ENCODE assay signal across 12 cellular contexts in the genomic region with DNA sequence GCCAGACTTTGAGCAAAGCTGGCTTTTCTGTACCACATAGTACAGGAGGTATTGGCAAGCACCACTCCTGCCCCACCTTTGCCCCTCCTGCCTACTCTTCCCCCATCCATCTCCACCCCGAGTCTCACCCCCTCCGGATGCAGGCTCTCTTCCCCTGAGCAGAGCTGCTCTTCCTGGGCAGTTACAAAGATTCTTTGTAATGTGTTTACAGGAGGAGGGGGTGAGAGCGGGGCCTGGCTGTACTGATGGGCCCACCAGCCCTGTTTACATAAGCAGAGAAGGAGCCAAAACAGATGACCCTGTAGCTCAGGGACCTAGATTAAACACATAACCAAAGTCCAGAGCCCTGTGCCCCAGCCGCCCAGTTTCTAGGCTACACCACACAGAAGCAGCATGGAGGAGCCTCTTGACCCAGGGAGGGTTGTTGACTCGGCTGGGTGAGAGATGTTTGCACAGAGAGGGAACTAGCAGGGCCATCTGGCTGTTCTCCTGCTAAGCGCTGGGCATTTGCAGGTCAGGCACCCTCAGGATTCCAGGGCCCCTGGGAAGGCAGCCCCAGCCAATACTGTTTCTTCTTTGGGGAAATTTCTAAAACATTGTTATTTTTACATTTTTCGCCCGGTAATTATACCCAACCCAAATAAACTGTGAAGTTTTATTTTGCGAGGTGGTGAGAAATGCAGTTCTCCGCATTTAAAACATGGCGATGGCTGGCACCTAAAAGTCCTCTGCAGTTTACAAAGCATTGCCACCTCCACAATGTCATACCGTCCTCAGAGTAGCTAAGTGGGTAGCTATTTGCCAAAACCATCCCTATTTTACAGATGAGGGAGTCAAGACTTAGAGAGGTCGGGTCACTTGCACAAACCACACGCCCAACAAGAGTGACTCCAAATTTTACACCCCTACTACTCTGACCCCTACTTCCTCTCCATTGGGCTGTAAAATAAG. TPM values are rescaled to one million over a fixed set of nuclear protein-coding genes. Genes with fewer than 3 reads are reported as not detected.
DNase-seq lines count a peak whose midpoint lies in the region; ATAC-seq lines count a peak whose summit lies in the region.
"Had no signal": no experiment of that assay in that cellular context is flagged by ENCODE, and none has a peak within 500 bp of the region (broad histone marks: within the 10 kb centered on the region; RNA-seq: fewer than 3 reads in every experiment).

No MANE protein-coding gene starts in this region.

- ATAC-seq in left lobe of liver (peak; percentile 85), HG02970 (IDR thresholded peaks at IDR 0.05; ENCODE audit: low FRiP score, unreplicated experiment) (no peak), HG02588 (IDR thresholded peaks at IDR 0.05; ENCODE audit: unreplicated experiment) (no peak)
- ATAC-seq: esophagus mucosa had no signal

- DNase-seq in NCI-H146 (lab: John Stamatoyannopoulos, UW), result peak; percentile 87
- peak; percentile 14 for DNase-seq in UCSD-AML1 (lab: John Stamatoyannopoulos, UW; ENCODE audit: unreplicated experiment)
- DNase-seq in left lobe of liver (ENCODE audit: low spot score), result peak; percentile 96
- peak; percentile 35 for DNase-seq in smooth muscle cell of the brain vasculature (ENCODE audit: low read depth, low spot score)
- DNase-seq in activated CD4-positive, CD25-positive, alpha-beta regulatory T cell (lab: John Stamatoyannopoulos, UW), result no peak
- DNase-seq in NCI-H2171 treated with DMSO at 0.1 percent for 48 hours (lab: John Stamatoyannopoulos, UW), result no peak
- DNase-seq: activated CD4-positive, alpha-beta T cell treated with anti-CD3 and anti-CD28 coated beads for 48 hours; activated naive CD8-positive, alpha-beta T cell treated with anti-CD3 and anti-CD28 coated beads, Interleukin-2, amount 10 ng/mL, durations not matched to agents 7 days and 5 days; mesendoderm had no signal

RNA-seq across cellular contexts. Expression of a gene that starts 11.4 kb away (rescaled TPM):
- 99.9 TPM for total RNA-seq in left lobe of liver

RNA-seq across cellular contexts. Expression of a gene that starts 28.2 kb away (rescaled TPM):
- 2,337 TPM for total RNA-seq in left lobe of liver
- total RNA-seq: activated naive CD8-positive, alpha-beta T cell treated with anti-CD3 and anti-CD28 coated beads, Interleukin-2, amount 10 ng/mL, durations not matched to agents 7 days and 5 days had no signal

RNA-seq across cellular contexts. Expression of a gene that starts 45.6 kb away (rescaled TPM):
- total RNA-seq in left lobe of liver, result 7.7 TPM

Comparison
In these comparisons a context has a peak if more than half of its experiments do, and no peak if none do; other contexts are left out.
1. DNase-seq: peak in NCI-H146 (single experiment), UCSD-AML1 (single experiment), left lobe of liver (single experiment) and smooth muscle cell of the brain vasculature (single experiment); none in activated CD4-positive, CD25-positive, alpha-beta regulatory T cell (0 of 4) and NCI-H2171 treated with DMSO at 0.1 percent for 48 hours (single experiment).